ENCODE assay signal across 25 cellular contexts in the genomic region with DNA sequence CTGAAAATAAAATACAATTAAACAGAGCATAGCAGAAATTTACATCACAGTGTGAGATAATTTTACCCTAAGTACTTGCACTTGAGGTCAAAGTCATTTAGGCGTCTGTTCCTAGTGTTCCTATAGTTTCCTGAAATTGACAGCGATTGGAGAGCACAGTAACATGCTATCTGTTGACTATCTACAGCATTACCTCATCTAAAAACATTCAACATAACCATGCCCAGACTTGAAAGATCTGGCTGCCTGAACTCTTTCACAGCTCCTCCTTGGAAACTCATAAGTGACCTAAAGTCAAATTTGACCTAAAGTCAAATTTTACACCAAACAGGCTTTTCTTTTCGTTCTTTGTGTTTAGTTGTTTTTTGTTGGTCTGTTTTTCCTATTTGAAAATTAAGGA.
"Had no signal": no experiment of that assay in that cellular context is flagged by ENCODE, and none has a peak within 500 bp of the region (broad histone marks: within the 10 kb centered on the region; RNA-seq: fewer than 3 reads in every experiment).

No MANE protein-coding gene starts in this region.

- FAIRE-seq: endothelial cell of umbilical vein, kidney had no signal

- H3K36me3 ChIP-seq: colonic mucosa, gastrocnemius medialis, neutrophil, tibial artery, upper lobe of left lung, uterus had no signal

- H3K9me3 ChIP-seq: colonic mucosa, gastrocnemius medialis, neutrophil, psoas muscle, tibial artery, upper lobe of left lung, uterus had no signal

- H3K9me3 Mint-ChIP-seq: endodermal cell; stimulated activated effector memory CD8-positive, alpha-beta T cell treated with anti-CD3 and anti-CD28 coated beads, Interleukin-12 subunit alpha, Interleukin-12 subunit beta, amount 100 ng/mL, for 72 hours had no signal

- ATAC-seq: gastrocnemius medialis; left ventricle myocardium superior; naive thymus-derived CD4-positive, alpha-beta T cell; psoas muscle; sciatic nerve; stimulated activated effector memory CD8-positive, alpha-beta T cell treated with anti-CD3 and anti-CD28 coated beads, Interleukin-12 subunit alpha, Interleukin-12 subunit beta, amount 100 ng/mL, for 72 hours; stimulated activated naive CD8-positive, alpha-beta T cell treated with anti-CD3 and anti-CD28 coated beads, Interleukin-15, Interleukin-2, amounts not matched to agents 100 U/mL and 50 U/mL, for 24 hours had no signal

- H3K27ac Mint-ChIP-seq: endodermal cell; naive thymus-derived CD4-positive, alpha-beta T cell; nephron progenitor cell; stimulated activated effector memory CD8-positive, alpha-beta T cell treated with anti-CD3 and anti-CD28 coated beads, Interleukin-12 subunit alpha, Interleukin-12 subunit beta, amount 100 ng/mL, for 72 hours had no signal

- H3K4me1 ChIP-seq: colonic mucosa, gastrocnemius medialis, psoas muscle, upper lobe of left lung, uterus had no signal

- H3K36me3 Mint-ChIP-seq: stimulated activated effector memory CD8-positive, alpha-beta T cell treated with anti-CD3 and anti-CD28 coated beads, Interleukin-12 subunit alpha, Interleukin-12 subunit beta, amount 100 ng/mL, for 72 hours had no signal

- H3K4me3 ChIP-seq: colonic mucosa, gastrocnemius medialis, lung, psoas muscle, tibial artery, upper lobe of left lung, uterus had no signal

- H3K4me3 Mint-ChIP-seq: endodermal cell; naive thymus-derived CD4-positive, alpha-beta T cell; nephron progenitor cell; stimulated activated effector memory CD8-positive, alpha-beta T cell treated with anti-CD3 and anti-CD28 coated beads, Interleukin-12 subunit alpha, Interleukin-12 subunit beta, amount 100 ng/mL, for 72 hours had no signal

- H3K4me1 Mint-ChIP-seq: naive thymus-derived CD4-positive, alpha-beta T cell; nephron progenitor cell; stimulated activated effector memory CD8-positive, alpha-beta T cell treated with anti-CD3 and anti-CD28 coated beads, Interleukin-12 subunit alpha, Interleukin-12 subunit beta, amount 100 ng/mL, for 72 hours had no signal

- DNase-seq: colonic mucosa; dermis blood vessel endothelial cell; effector CD4-positive, alpha-beta T cell; endodermal cell; gastrocnemius medialis; glutamatergic neuron; kidney; left cardiac atrium; left ventricle myocardium superior; mesendoderm; naive thymus-derived CD4-positive, alpha-beta T cell; nephron progenitor cell; psoas muscle; retina; stimulated activated CD4-positive, alpha-beta T cell treated with anti-CD3 and anti-CD28 coated beads, Interleukin-2, amount 100 ng/mL, for 48 hours; stimulated activated CD8-positive, alpha-beta memory T cell treated with anti-CD3 and anti-CD28 coated beads, Interleukin-4, amount 100 ng/mL, for 48 hours; stimulated activated naive CD8-positive, alpha-beta T cell treated with anti-CD3 and anti-CD28 coated beads, Interleukin-15, Interleukin-2, amounts not matched to agents 100 U/mL and 50 U/mL, for 24 hours; tibial artery; upper lobe of left lung; uterus had no signal

- H3K27me3 ChIP-seq: colonic mucosa, gastrocnemius medialis, neutrophil, tibial artery, upper lobe of left lung, uterus had no signal

- H3K27ac ChIP-seq: colonic mucosa, gastrocnemius medialis, neutrophil, psoas muscle, tibial artery, upper lobe of left lung, uterus had no signal
